ENCODE assay signal across 19 cellular contexts in genomic region chr2:33555681-33556080, GRCh38. TPM values are rescaled to one million over a fixed set of nuclear protein-coding genes. Genes with fewer than 3 reads are reported as not detected.
DNase-seq lines count a peak whose midpoint lies in the region; TF ChIP-seq lines count a peak whose summit lies in the region.
"Had no signal": no experiment of that assay in that cellular context is flagged by ENCODE, and none has a peak within 500 bp of the region (broad histone marks: within the 10 kb centered on the region; RNA-seq: fewer than 3 reads in every experiment).

No MANE protein-coding gene starts in this region.

- H3K27me3 ChIP-seq in HUES48 (ENCODE audit: control insufficient read depth, insufficient read depth, low read length) (no peaks in the 10 kb centered on the region), dorsolateral prefrontal cortex (no peaks in the 10 kb centered on the region), transverse colon (no peaks in the 10 kb centered on the region)
- H3K27me3 ChIP-seq: esophagus squamous epithelium, sigmoid colon had no signal

- CTCF ChIA-PET in MCF 10A (lab: Yijun Ruan, JAX) = interaction anchor here (0.7 to 1.2 kb wide), 4 partner anchors 48 to 161 kb away, joined by 3 to 6 read pairs (median 3); no protein-coding TSS in a partner anchor

- no TSS peak for BruUV-seq in MCF 10A (replicated peaks; lab: Mats Ljungman, UMichigan)

- peaks cover 12% of the 10 kb centered on the region for H3K4me1 ChIP-seq in HUES48 (ENCODE audit: control insufficient read depth, insufficient read depth, low read length)
- no peaks in the 10 kb centered on the region for H3K4me1 ChIP-seq in transverse colon

- no peak overlapping the region for H3K4me3 ChIP-seq in HUES48 (ENCODE audit: low read depth, low read length)
- no peak overlapping the region for H3K4me3 ChIP-seq in dorsolateral prefrontal cortex
- no peak overlapping the region for H3K4me3 ChIP-seq in transverse colon
- H3K4me3 ChIP-seq: esophagus squamous epithelium, sigmoid colon, thoracic aorta had no signal

- DNase-seq in dorsolateral prefrontal cortex = no peak
- no peak for DNase-seq in transverse colon
- no peak for DNase-seq in retina
- DNase-seq in MCF 10A (ENCODE audit: unreplicated experiment) = no peak
- no peak for DNase-seq in NCI-H510A (lab: John Stamatoyannopoulos, UW)
- DNase-seq: activated CD8-positive, alpha-beta T cell treated with anti-CD3 and anti-CD28 coated beads, Interleukin-2, amount 10 ng/mL, durations not matched to agents 7 days and 5 days; activated naive CD4-positive, alpha-beta T cell treated with Interleukin-2 at 50 U/mL for 16 hours; activated T-cell treated with anti-CD3 and anti-CD28 coated beads, Interleukin-2, amount 50 U/mL, for 24 hours; effector CD4-positive, alpha-beta T cell; esophagus squamous epithelium; NCI-H1105; NCI-H524 treated with DMSO at 0.1 percent for 48 hours; nucleus accumbens; sigmoid colon; T-helper 9 cell had no signal

- H3K27ac Mint-ChIP-seq in nephron (peak overlapping the region; percentile 87 to 93 (median 89)), MCF 10A (ENCODE audit: low read depth, unreplicated experiment) (no peak overlapping the region)
- H3K27ac Mint-ChIP-seq: activated CD8-positive, alpha-beta T cell treated with anti-CD3 and anti-CD28 coated beads, Interleukin-2, amount 10 ng/mL, durations not matched to agents 7 days and 5 days; activated T-cell treated with anti-CD3 and anti-CD28 coated beads, Interleukin-2, amount 50 U/mL, for 24 hours had no signal

- intact Hi-C loops in dorsolateral prefrontal cortex (cut with DNase I) (no loop called here), transverse colon (cut with DNase I; ENCODE audit: low total_unique reads) (no loop called here), MCF 10A (cut with micrococcal nuclease) (no loop called here)

- 74 to 83% methylated on average over 3 of the region's 3 CpGs for WGBS in transverse colon (ENCODE audit: low coverage in 1 of 2), 2 donors

- TF ChIP-seq CTCF in dorsolateral prefrontal cortex (IDR thresholded peaks at IDR 0.05 in 54 of 56, conservative IDR thresholded peaks at IDR 0.05 in 2 of 56; ENCODE audit: low read depth in 1 of 56, partially characterized antibody in 56 of 56) (no peak), nephron (IDR thresholded peaks at IDR 0.05; ENCODE audit: unreplicated experiment in 3 of 3) (no peak), transverse colon (IDR thresholded peaks at IDR 0.05) (no peak), MCF 10A (IDR thresholded peaks at IDR 0.05; ENCODE audit: unreplicated experiment) (no peak)

- H3K9me3 Mint-ChIP-seq in nephron = no peaks in the 10 kb centered on the region
- H3K9me3 Mint-ChIP-seq in MCF 10A (ENCODE audit: unreplicated experiment) = no peaks in the 10 kb centered on the region
- H3K9me3 Mint-ChIP-seq: activated T-cell treated with anti-CD3 and anti-CD28 coated beads, Interleukin-2, amount 50 U/mL, for 24 hours; central memory CD8-positive, alpha-beta T cell had no signal

- H3K27ac ChIP-seq in HUES48 (ENCODE audit: low read depth, low read length) = peak overlapping the region; percentile 52
- H3K27ac ChIP-seq in dorsolateral prefrontal cortex = peak overlapping the region in 44 of 59 donors; percentile 1 to 82 (median 58)
- H3K27ac ChIP-seq in transverse colon = peak overlapping the region in 3 of 4 donors; percentile 47 to 62 (median 51)
- H3K27ac ChIP-seq: thoracic aorta had no signal

- no peak for TF ChIP-seq POLR2A in transverse colon (IDR thresholded peaks at IDR 0.05)

- H3K27me3 Mint-ChIP-seq in nephron (ENCODE audit: low read depth) (peaks cover 9% of the 10 kb centered on the region), MCF 10A (ENCODE audit: insufficient read depth, unreplicated experiment) (no peaks in the 10 kb centered on the region)
- H3K27me3 Mint-ChIP-seq: activated T-cell treated with anti-CD3 and anti-CD28 coated beads, Interleukin-2, amount 50 U/mL, for 24 hours; central memory CD8-positive, alpha-beta T cell had no signal

- no peak for TF ChIP-seq EP300 in transverse colon (IDR thresholded peaks at IDR 0.05; ENCODE audit: low read depth)

- H3K36me3 ChIP-seq in HUES48 (ENCODE audit: control insufficient read depth, insufficient read depth, low read length) (no peaks in the 10 kb centered on the region), transverse colon (no peaks in the 10 kb centered on the region)
- H3K36me3 ChIP-seq: esophagus squamous epithelium, sigmoid colon, thoracic aorta had no signal

- POLR2A ChIA-PET in MCF 10A (lab: Yijun Ruan, JAX) = interaction anchor here (0.8 kb wide), 1 partner anchor 19 kb away, joined by 4 read pairs; no protein-coding TSS in a partner anchor

- no peak overlapping the region for H3K4me3 Mint-ChIP-seq in nephron
- no peak overlapping the region for H3K4me3 Mint-ChIP-seq in MCF 10A (ENCODE audit: unreplicated experiment)
- H3K4me3 Mint-ChIP-seq: activated CD8-positive, alpha-beta T cell treated with anti-CD3 and anti-CD28 coated beads, Interleukin-2, amount 10 ng/mL, durations not matched to agents 7 days and 5 days; activated T-cell treated with anti-CD3 and anti-CD28 coated beads, Interleukin-2, amount 50 U/mL, for 24 hours; central memory CD8-positive, alpha-beta T cell had no signal

- in situ Hi-C loops in transverse colon (cut with MboI; ENCODE audit: low pct_ligation_motif_present in 1 of 4, low pct_unique_long_range_greater_than_20kb in 1 of 4, low sequenced_read_pairs in 3 of 4) = no loop called here

- no peaks in the 10 kb centered on the region for H3K9me3 ChIP-seq in HUES48 (ENCODE audit: control insufficient read depth, insufficient read depth, low read length)
- H3K9me3 ChIP-seq in transverse colon = no peaks in the 10 kb centered on the region
- H3K9me3 ChIP-seq: esophagus squamous epithelium, sigmoid colon, thoracic aorta had no signal

- H3K36me3 Mint-ChIP-seq in nephron (ENCODE audit: low read depth) = peaks cover 3% of the 10 kb centered on the region
- no peaks in the 10 kb centered on the region for H3K36me3 Mint-ChIP-seq in MCF 10A (ENCODE audit: insufficient read depth, unreplicated experiment)

- H3K9ac ChIP-seq in HUES48 (ENCODE audit: low read depth, low read length) = no peak overlapping the region

- H3K4me1 Mint-ChIP-seq in nephron (peaks cover 40% of the 10 kb centered on the region), MCF 10A (ENCODE audit: insufficient read depth, unreplicated experiment) (no peaks in the 10 kb centered on the region)
- H3K4me1 Mint-ChIP-seq: central memory CD8-positive, alpha-beta T cell had no signal

RNA-seq across cellular contexts. Expression of gene FAM98A, which starts 43.4 kb away (rescaled TPM):
- 100 to 1,000 TPM in 3 of 120 experiments, 10 to 100 TPM in 117; 32.7 to 127 (median 73.1) TPM for total RNA-seq in dorsolateral prefrontal cortex
- total RNA-seq in transverse colon = 10 to 100 TPM; 13.1 to 30.3 (median 25.5) TPM
- total RNA-seq in MCF 10A (2022) = 59.4 and 69.0 TPM in 2 replicates
